ENCODE assay signal across 10 cellular contexts in the genomic region with DNA sequence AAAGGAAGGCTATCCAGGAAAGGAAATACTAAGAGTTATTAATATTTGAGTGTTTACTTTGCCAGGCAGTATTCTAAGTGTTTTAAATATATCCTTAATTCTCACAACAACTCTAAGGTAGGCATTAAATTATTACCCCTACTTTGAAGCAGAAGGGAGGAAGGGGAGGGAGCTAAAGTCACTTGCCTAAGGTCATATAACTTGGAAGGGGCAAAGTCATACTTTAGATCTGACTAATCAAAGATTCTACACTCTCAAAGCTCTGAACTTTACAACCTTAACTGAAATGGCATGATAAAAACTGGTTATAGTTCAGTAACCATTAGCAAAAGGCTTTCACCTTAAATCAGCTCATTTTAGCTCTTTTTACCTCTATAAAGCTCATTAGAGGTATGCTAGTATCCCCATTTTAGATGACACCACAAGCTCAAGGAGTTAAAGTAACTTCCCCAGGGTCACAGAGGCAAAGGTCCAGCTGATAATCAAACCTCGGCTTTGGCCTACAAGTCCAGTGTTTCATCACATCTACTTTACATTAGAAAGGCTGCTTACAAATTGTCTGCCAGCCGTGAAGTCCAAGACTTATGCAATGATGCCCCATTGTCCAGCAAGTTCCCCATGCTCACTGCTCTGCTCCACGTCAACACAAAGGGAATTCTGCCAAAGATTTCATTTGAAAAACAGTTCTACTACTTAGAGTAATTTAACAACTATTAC.
DNase-seq lines count a peak whose midpoint lies in the region; ATAC-seq and TF ChIP-seq lines count a peak whose summit lies in the region.
"Had no signal": no experiment of that assay in that cellular context is flagged by ENCODE, and none has a peak within 500 bp of the region (broad histone marks: within the 10 kb centered on the region; RNA-seq: fewer than 3 reads in every experiment).

No MANE protein-coding gene starts in this region.

- H3K9me3 ChIP-seq in lower lobe of right lung (no peaks in the 10 kb centered on the region), thyroid gland (no peaks in the 10 kb centered on the region)
- H3K9me3 ChIP-seq: esophagus squamous epithelium had no signal

- H3K27ac ChIP-seq in coronary artery: peak overlapping the region; percentile 14 to 60
- no peak overlapping the region for H3K27ac ChIP-seq in lower lobe of right lung
- H3K27ac ChIP-seq in thyroid gland: peak overlapping the region in 1 of 3 donors; percentile 69

- H3K36me3 ChIP-seq in lower lobe of right lung (no peaks in the 10 kb centered on the region), thyroid gland (no peaks in the 10 kb centered on the region)
- H3K36me3 ChIP-seq: esophagus squamous epithelium had no signal

- DNase-seq in M059J (ENCODE audit: low read depth) (peak; percentile 79), coronary artery (ENCODE audit: low spot score) (no peak), lower lobe of right lung (no peak), thyroid gland (peak; percentile 25 to 32), MV-4-11 (lab: John Stamatoyannopoulos, UW) (no peak), foreskin melanocyte (no peak)
- DNase-seq: esophagus squamous epithelium; stimulated activated CD4-positive, alpha-beta T cell treated with anti-CD3 and anti-CD28 coated beads, Interleukin-1b, Interleukin-23, amount 100 ng/mL, for 48 hours had no signal

- TF ChIP-seq CTCF in coronary artery (IDR thresholded peaks at IDR 0.05): no peak
- TF ChIP-seq CTCF in lower lobe of right lung (IDR thresholded peaks at IDR 0.05): no peak
- no peak for TF ChIP-seq CTCF in thyroid gland (IDR thresholded peaks at IDR 0.05)

- intact Hi-C loops in lower lobe of right lung (cut with DNase I) (no loop called here), thyroid gland (cut with DNase I) (no loop called here)

- TF ChIP-seq POLR2A in thyroid gland (IDR thresholded peaks at IDR 0.05): no peak

- H3K4me3 ChIP-seq in coronary artery (no peak overlapping the region), lower lobe of right lung (no peak overlapping the region), thyroid gland (replicated peaks in 1 of 3) (no peak overlapping the region)
- H3K4me3 ChIP-seq: esophagus squamous epithelium had no signal

- H3K27me3 ChIP-seq in lower lobe of right lung (ENCODE audit: low read depth) (no peaks in the 10 kb centered on the region), thyroid gland (no peaks in the 10 kb centered on the region)
- H3K27me3 ChIP-seq: esophagus squamous epithelium had no signal

- H3K4me1 ChIP-seq in lower lobe of right lung (peaks cover 50% of the 10 kb centered on the region), thyroid gland (peaks cover 56 to 63% of the 10 kb centered on the region in 2 donors)

- ATAC-seq in lower lobe of right lung (peak; percentile 84 to 87), GM19455 (IDR thresholded peaks at IDR 0.05; ENCODE audit: unreplicated experiment) (no peak), HG03095 (IDR thresholded peaks at IDR 0.05; ENCODE audit: unreplicated experiment) (no peak)

- WGBS in thyroid gland, 2 donors: 13 to 18% methylated on average over 3 of the region's 3 CpGs

Comparison
In these comparisons a context has a peak if more than half of its experiments do, and no peak if none do; other contexts are left out.
1. DNase-seq: peak in M059J (single experiment) and thyroid gland (2 of 2); none in coronary artery (single experiment), lower lobe of right lung (single experiment), MV-4-11 (single experiment) and foreskin melanocyte (single experiment).
2. ATAC-seq: peak in lower lobe of right lung (2 of 2); none in GM19455 (single experiment) and HG03095 (single experiment).